In genomic region chr6:164337024-164337924, GRCh38 we compare ENCODE assay signal across 25 cellular contexts.
DNase-seq lines count a peak whose midpoint lies in the region.
"Had no signal": no experiment of that assay in that cellular context is flagged by ENCODE, and none has a peak within 500 bp of the region (broad histone marks: within the 10 kb centered on the region; RNA-seq: fewer than 3 reads in every experiment).

No MANE protein-coding gene starts in this region.

- H3K4me3 ChIP-seq in H7 (ENCODE audit: insufficient read depth, low read depth, low read length) (no peak overlapping the region), neuronal stem cell (ENCODE audit: low read length in 2 of 2) (peak overlapping the region in 1 of 2 donors; percentile 56)
- H3K4me3 ChIP-seq: HAP-1, PC-9 had no signal

- H2AK5ac ChIP-seq in neuronal stem cell (ENCODE audit: low read depth, low read length), result peak overlapping the region; percentile 92

- H4K91ac ChIP-seq in neuronal stem cell (ENCODE audit: low read depth, low read length, poor library complexity), result no peak overlapping the region

- peak; percentile 9 for DNase-seq in H7
- peak; percentile 6 for DNase-seq in dedifferentiated amniotic fluid mesenchymal stem cell (ENCODE audit: extremely low spot score)
- no peak for DNase-seq in neuronal stem cell (ENCODE audit: low spot score)
- DNase-seq in activated CD4-positive, alpha-beta T cell treated with anti-CD3 and anti-CD28 coated beads, Interleukin-2, amount 50 U/mL, for 48 hours, result no peak
- no peak for DNase-seq in CD1c-positive myeloid dendritic cell (ENCODE audit: extremely low spot score)
- no peak for DNase-seq in COLO668 (lab: John Stamatoyannopoulos, UW; ENCODE audit: unreplicated experiment)
- no peak for DNase-seq in nucleus accumbens (lab: John Stamatoyannopoulos, UW)
- DNase-seq: C1 segment of cervical spinal cord; CD8-positive, alpha-beta T cell; DMS 273 treated with DMSO at 0.1 percent for 48 hours; DMS79 treated with DMSO at 0.1 percent for 48 hours; HFFc6; IMR-90; MM.1S; NCI-H1417; NCI-H1694; NCI-H2029 treated with DMSO at 0.1 percent for 48 hours; NCI-H446 treated with DMSO at 0.1 percent for 48 hours; NCI-H526; NCI-H82; NK-92 treated with Interleukin-12 subunit alpha and Interleukin-12 subunit beta, amount 100 ng/mL, for 24 hours; PC-9; SHP77 had no signal

- H3K79me1 ChIP-seq in neuronal stem cell (ENCODE audit: low read depth, low read length), result no peaks in the 10 kb centered on the region

- peaks cover 0 to 16% of the 10 kb centered on the region in 2 donors for H3K9me3 ChIP-seq in neuronal stem cell (replicated peaks in 1 of 2; ENCODE audit: control insufficient read depth in 2 of 2, insufficient read depth in 1 of 2, low read depth in 1 of 2, low read length in 2 of 2)

- no peaks in the 10 kb centered on the region for H3K36me3 ChIP-seq in H7 (replicated peaks; ENCODE audit: control insufficient read depth, insufficient read depth, low read length)
- no peaks in the 10 kb centered on the region for H3K36me3 ChIP-seq in neuronal stem cell (replicated peaks in 1 of 2; ENCODE audit: control insufficient read depth in 2 of 2, insufficient read depth in 2 of 2, low read length in 2 of 2)
- H3K36me3 ChIP-seq: HAP-1 had no signal

- no peak overlapping the region for H3K9ac ChIP-seq in neuronal stem cell (ENCODE audit: low read depth, low read length, poor library complexity)
- H3K9ac ChIP-seq: KMS-11 had no signal

- H3K18ac ChIP-seq in neuronal stem cell (ENCODE audit: low read length), result peak overlapping the region; percentile 77

- peak overlapping the region; percentile 96 for H2BK15ac ChIP-seq in neuronal stem cell (ENCODE audit: low read length)

- peak overlapping the region; percentile 66 for H3K4ac ChIP-seq in neuronal stem cell (ENCODE audit: low read length)

- H2AFZ ChIP-seq in neuronal stem cell (ENCODE audit: low read length), result peak overlapping the region; percentile 29
- H2AFZ ChIP-seq: PC-9 had no signal

- peak overlapping the region; percentile 8 for H3K14ac ChIP-seq in neuronal stem cell (ENCODE audit: low read length)

- no CpG with 5 or more reads among the region's 50 CpGs for WGBS in neuronal stem cell (ENCODE audit: extremely low coverage in 2 of 2, insufficient read length in 2 of 2, insufficient replicate concordance in 1 of 2), 2 donors

- H3K4me2 ChIP-seq in neuronal stem cell (ENCODE audit: insufficient read depth, low read length, poor library complexity, severe bottlenecking), result no peak overlapping the region
- H3K4me2 ChIP-seq: KMS-11, PC-9 had no signal

- no peak overlapping the region for H3K23ac ChIP-seq in neuronal stem cell (ENCODE audit: low read depth, low read length, poor library complexity)

- peaks cover 0 to 2% of the 10 kb centered on the region in 2 donors for H3K4me1 ChIP-seq in neuronal stem cell (ENCODE audit: control insufficient read depth in 2 of 2, insufficient read depth in 1 of 2, low read depth in 1 of 2, low read length in 2 of 2)
- H3K4me1 ChIP-seq: HAP-1 had no signal

- no peaks in the 10 kb centered on the region for H3K27me3 ChIP-seq in H7 (ENCODE audit: control insufficient read depth, insufficient read depth, low read length)
- H3K27me3 ChIP-seq in neuronal stem cell (ENCODE audit: control insufficient read depth in 3 of 3, insufficient read depth in 3 of 3, low read depth in 1 of 3, low read length in 3 of 3), result no peaks in the 10 kb centered on the region

- peak overlapping the region; percentile 91 for H2BK120ac ChIP-seq in neuronal stem cell (ENCODE audit: low read depth, low read length)

- H3K27ac ChIP-seq in neuronal stem cell (replicated peaks; ENCODE audit: low read length), result no peak overlapping the region
- H3K27ac ChIP-seq: KMS-11, PC-9 had no signal

- H2BK12ac ChIP-seq in neuronal stem cell (ENCODE audit: low read length), result peak overlapping the region; percentile 63

- no peak overlapping the region for H2BK5ac ChIP-seq in neuronal stem cell (ENCODE audit: low read length)

- no peak overlapping the region for H4K8ac ChIP-seq in neuronal stem cell (ENCODE audit: low read depth, low read length)

Comparison
In these comparisons a context has a peak if more than half of its experiments do, and no peak if none do; other contexts are left out.
1. DNase-seq: peak in H7 (single experiment) and dedifferentiated amniotic fluid mesenchymal stem cell (single experiment); none in neuronal stem cell (single experiment), activated CD4-positive, alpha-beta T cell treated with anti-CD3 and anti-CD28 coated beads, Interleukin-2, amount 50 U/mL, for 48 hours (0 of 2), CD1c-positive myeloid dendritic cell (single experiment), COLO668 (single experiment) and nucleus accumbens (0 of 56).